7 cellular contexts compared by ENCODE assay signal in genomic region chr9:78568774-78569173, GRCh38.
"Had no signal": no experiment of that assay in that cellular context is flagged by ENCODE, and none has a peak within 500 bp of the region (broad histone marks: within the 10 kb centered on the region; RNA-seq: fewer than 3 reads in every experiment).

No MANE protein-coding gene starts in this region.

- FAIRE-seq: G401.6, GM12891, GM12892, GM18507, GM19239 had no signal

- DNase-seq: GDM1, GF-D8 had no signal
